Comparison of ENCODE assay signal across 14 cellular contexts in the genomic region with DNA sequence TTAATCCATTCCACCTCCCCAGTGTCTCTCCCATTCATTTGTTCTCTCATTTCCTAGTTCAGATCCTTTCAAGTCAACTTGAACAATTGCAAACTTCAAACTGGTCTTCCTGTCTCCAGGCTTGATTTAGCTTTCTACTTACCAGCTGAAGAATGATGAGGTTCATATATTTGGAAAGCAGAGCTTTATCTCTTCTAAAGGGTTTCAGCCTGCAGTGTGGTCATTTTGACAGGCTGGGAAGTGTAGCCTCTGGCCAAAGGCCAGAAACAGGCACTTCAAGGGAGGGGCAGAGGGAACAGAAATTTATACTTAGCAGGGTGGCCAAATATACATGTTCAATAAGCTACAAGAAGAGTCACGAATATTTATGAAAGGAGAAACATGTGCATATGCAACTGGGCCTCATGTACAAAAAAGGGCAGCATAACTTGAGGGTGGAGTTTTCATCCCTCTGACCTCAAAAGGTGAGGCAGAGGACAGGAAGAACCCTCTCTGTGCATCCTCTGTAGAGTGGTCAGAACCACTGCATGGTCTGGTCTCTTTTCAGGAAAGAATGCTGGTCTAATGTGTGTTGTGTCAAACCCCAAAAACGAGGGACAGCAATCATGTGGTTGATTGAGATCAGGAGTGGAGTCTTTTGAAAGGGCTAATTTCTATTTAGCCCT. TPM values are rescaled to one million over a fixed set of nuclear protein-coding genes. Genes with fewer than 3 reads are reported as not detected.
A peak's percentile ranks its signal among the peaks of the same experiment; 100 is the strongest.
DNase-seq lines count a peak whose midpoint lies in the region; ATAC-seq and TF ChIP-seq lines count a peak whose summit lies in the region.
"Had no signal": no experiment of that assay in that cellular context is flagged by ENCODE, and none has a peak within 500 bp of the region (broad histone marks: within the 10 kb centered on the region; RNA-seq: fewer than 3 reads in every experiment).

No MANE protein-coding gene starts in this region.

- H3K36me3 ChIP-seq in CD4-positive, CD25-positive, alpha-beta regulatory T cell (ENCODE audit: control insufficient read depth, insufficient read depth, low read length) = no peaks in the 10 kb centered on the region
- H3K36me3 ChIP-seq in muscle layer of duodenum (ENCODE audit: control insufficient read depth in 1 of 2, insufficient read depth in 2 of 2, low read length in 2 of 2) (no peaks in the 10 kb centered on the region), thyroid gland (no peaks in the 10 kb centered on the region)

- no peak for ATAC-seq in CD4-positive, CD25-positive, alpha-beta regulatory T cell (ENCODE audit: low read depth in 2 of 2)

- TF ChIP-seq CTCF in thyroid gland (IDR thresholded peaks at IDR 0.05) = no peak

- H3K36me3 Mint-ChIP-seq in CD4-positive, CD25-positive, alpha-beta regulatory T cell = no peaks in the 10 kb centered on the region
- no peaks in the 10 kb centered on the region for H3K36me3 Mint-ChIP-seq in T-helper 2 cell treated with Interferon-gamma antibody and Interleukin-4, amounts not matched to agents 5 μg/mL and 100 μg/mL, for 36 hours (ENCODE audit: low read depth)

- H3K4me3 ChIP-seq in CD4-positive, CD25-positive, alpha-beta regulatory T cell (ENCODE audit: low read depth, low read length) = no peak overlapping the region
- H3K4me3 ChIP-seq in muscle layer of duodenum (ENCODE audit: low read depth in 1 of 2, low read length in 2 of 2) (peak overlapping the region; percentile 0 to 20), thyroid gland (replicated peaks in 1 of 3) (no peak overlapping the region)
- H3K4me3 ChIP-seq: lung, testis had no signal

- H3K9me3 ChIP-seq in CD4-positive, CD25-positive, alpha-beta regulatory T cell (ENCODE audit: control insufficient read depth in 2 of 2, low read length in 2 of 2) = no peaks in the 10 kb centered on the region
- no peaks in the 10 kb centered on the region for H3K9me3 ChIP-seq in muscle layer of duodenum (ENCODE audit: control insufficient read depth in 1 of 2, low read length in 2 of 2)
- no peaks in the 10 kb centered on the region for H3K9me3 ChIP-seq in thyroid gland
- H3K9me3 ChIP-seq: testis had no signal

- no peak overlapping the region for H3K4me3 Mint-ChIP-seq in CD4-positive, CD25-positive, alpha-beta regulatory T cell
- H3K4me3 Mint-ChIP-seq in T-helper 2 cell treated with Interferon-gamma antibody and Interleukin-4, amounts not matched to agents 5 μg/mL and 100 μg/mL, for 36 hours = no peak overlapping the region
- H3K4me3 Mint-ChIP-seq: activated B cell treated with CpG ODN at 0.5 μM for 24 hours had no signal

- peaks cover 5% of the 10 kb centered on the region for H3K4me1 ChIP-seq in CD4-positive, CD25-positive, alpha-beta regulatory T cell (ENCODE audit: control insufficient read depth, insufficient read depth, low read length, poor library complexity, severe bottlenecking)
- peaks cover 5 to 8% of the 10 kb centered on the region in 2 donors for H3K4me1 ChIP-seq in muscle layer of duodenum (ENCODE audit: control insufficient read depth in 1 of 2, insufficient read depth in 2 of 2, low read length in 2 of 2)
- peaks cover 7 to 37% of the 10 kb centered on the region in 2 donors for H3K4me1 ChIP-seq in thyroid gland
- H3K4me1 ChIP-seq: testis had no signal

- TF ChIP-seq POLR2A in erythroblast (IDR thresholded peaks at IDR 0.05; ENCODE audit: low read length) (no peak), thyroid gland (IDR thresholded peaks at IDR 0.05) (no peak)

- H3K4me1 Mint-ChIP-seq in CD4-positive, CD25-positive, alpha-beta regulatory T cell = peaks cover 5 to 28% (median 13%) of the 10 kb centered on the region in 4 donors
- H3K4me1 Mint-ChIP-seq in T-helper 2 cell treated with Interferon-gamma antibody and Interleukin-4, amounts not matched to agents 5 μg/mL and 100 μg/mL, for 36 hours (ENCODE audit: low read depth) = peaks cover 17% of the 10 kb centered on the region

- H3K27ac ChIP-seq in CD4-positive, CD25-positive, alpha-beta regulatory T cell (ENCODE audit: insufficient read depth, low read length, poor library complexity, severe bottlenecking) = no peak overlapping the region
- H3K27ac ChIP-seq in muscle layer of duodenum (ENCODE audit: low read length) (no peak overlapping the region), thyroid gland (peak overlapping the region in 1 of 3 donors; percentile 20)
- H3K27ac ChIP-seq: testis had no signal

- no peak for DNase-seq in CD4-positive, CD25-positive, alpha-beta regulatory T cell
- DNase-seq in RPMI8226 = peak; percentile 9
- DNase-seq in erythroblast (lab: John Stamatoyannopoulos, UW) = peak; percentile 28
- DNase-seq in T-helper 2 cell treated with Interferon-gamma antibody and Interleukin-4, amounts not matched to agents 5 μg/mL and 100 μg/mL, for 36 hours (ENCODE audit: low spot score) = no peak
- no peak for DNase-seq in activated CD8-positive, alpha-beta memory T cell treated with anti-CD3 and anti-CD28 coated beads, Interleukin-2, amount 50 U/mL, for 4 hours
- no peak for DNase-seq in stimulated activated naive CD4-positive, alpha-beta T cell (lab: John Stamatoyannopoulos, UW)
- no peak for DNase-seq in thyroid gland
- DNase-seq: activated B cell treated with CpG ODN at 0.5 μM for 24 hours, glutamatergic neuron, NCI-H446, posterior cingulate gyrus, testis had no signal

- H3K9me3 Mint-ChIP-seq in CD4-positive, CD25-positive, alpha-beta regulatory T cell = peaks cover 0 to 2% (median 0%) of the 10 kb centered on the region in 7 donors
- H3K9me3 Mint-ChIP-seq in T-helper 2 cell treated with Interferon-gamma antibody and Interleukin-4, amounts not matched to agents 5 μg/mL and 100 μg/mL, for 36 hours = no peaks in the 10 kb centered on the region
- H3K9me3 Mint-ChIP-seq: activated B cell treated with CpG ODN at 0.5 μM for 24 hours had no signal

- H3K27me3 Mint-ChIP-seq in CD4-positive, CD25-positive, alpha-beta regulatory T cell = peaks cover 17% of the 10 kb centered on the region
- peaks cover 3% of the 10 kb centered on the region for H3K27me3 Mint-ChIP-seq in T-helper 2 cell treated with Interferon-gamma antibody and Interleukin-4, amounts not matched to agents 5 μg/mL and 100 μg/mL, for 36 hours (ENCODE audit: low read depth)
- H3K27me3 Mint-ChIP-seq: activated B cell treated with CpG ODN at 0.5 μM for 24 hours had no signal

- H3K27me3 ChIP-seq in CD4-positive, CD25-positive, alpha-beta regulatory T cell (ENCODE audit: control insufficient read depth, insufficient read depth, low read length) = no peaks in the 10 kb centered on the region
- no peaks in the 10 kb centered on the region for H3K27me3 ChIP-seq in muscle layer of duodenum (ENCODE audit: low read depth, low read length)
- H3K27me3 ChIP-seq in thyroid gland = no peaks in the 10 kb centered on the region
- H3K27me3 ChIP-seq: testis had no signal

- 65 to 66% methylated on average over 2 of the region's 2 CpGs for WGBS in thyroid gland, 2 donors

- H3K27ac Mint-ChIP-seq in CD4-positive, CD25-positive, alpha-beta regulatory T cell = peak overlapping the region in 2 of 3 donors; percentile 15 to 59
- no peak overlapping the region for H3K27ac Mint-ChIP-seq in T-helper 2 cell treated with Interferon-gamma antibody and Interleukin-4, amounts not matched to agents 5 μg/mL and 100 μg/mL, for 36 hours
- H3K27ac Mint-ChIP-seq: activated B cell treated with CpG ODN at 0.5 μM for 24 hours had no signal

- intact Hi-C loops in thyroid gland (cut with DNase I) = no loop called here

RNA-seq across cellular contexts. Expression of a gene that starts 34.0 kb away (rescaled TPM):
- 172 TPM for total RNA-seq in CD4-positive, CD25-positive, alpha-beta regulatory T cell
- 10 to 100 TPM; 25.3 to 29.3 (median 27.0) TPM for polyA plus RNA-seq in CD4-positive, CD25-positive, alpha-beta regulatory T cell
- total RNA-seq in thyroid gland = 100 to 1,000 TPM; 252 to 382 (median 289) TPM

Comparison
In these comparisons a context has a peak if more than half of its experiments do, and no peak if none do; other contexts are left out.
1. DNase-seq: peak in RPMI8226 (single experiment) and erythroblast (2 of 2); none in CD4-positive, CD25-positive, alpha-beta regulatory T cell (0 of 3), T-helper 2 cell treated with Interferon-gamma antibody and Interleukin-4, amounts not matched to agents 5 μg/mL and 100 μg/mL, for 36 hours (single experiment), activated CD8-positive, alpha-beta memory T cell treated with anti-CD3 and anti-CD28 coated beads, Interleukin-2, amount 50 U/mL, for 4 hours (single experiment), stimulated activated naive CD4-positive, alpha-beta T cell (0 of 6) and thyroid gland (0 of 2).
2. H3K4me3 ChIP-seq: peak in muscle layer of duodenum (2 of 2); none in CD4-positive, CD25-positive, alpha-beta regulatory T cell (single experiment) and thyroid gland (0 of 3).